9 cellular contexts compared by ENCODE assay signal in genomic region chr11:116931206-116931953, GRCh38.
DNase-seq lines count a peak whose midpoint lies in the region; ATAC-seq and TF ChIP-seq lines count a peak whose summit lies in the region.
"Had no signal": no experiment of that assay in that cellular context is flagged by ENCODE, and none has a peak within 500 bp of the region (broad histone marks: within the 10 kb centered on the region; RNA-seq: fewer than 3 reads in every experiment).

No MANE protein-coding gene starts in this region.

- peak overlapping the region; percentile 92 for H3K27ac Mint-ChIP-seq in activated CD4-positive, alpha-beta T cell treated with anti-CD3 and anti-CD28 coated beads, Interleukin-2, amount 10 ng/mL, durations not matched to agents 7 days and 5 days
- peak overlapping the region; percentile 48 for H3K27ac Mint-ChIP-seq in type B pancreatic cell

- ATAC-seq in left ventricle myocardium superior, result peak; percentile 60
- no peak for ATAC-seq in GM18858 (IDR thresholded peaks at IDR 0.05; ENCODE audit: unreplicated experiment)

- CTCF ChIA-PET in activated CD4-positive, alpha-beta T cell treated with anti-CD3 and anti-CD28 coated beads, Interleukin-2, amount 10 ng/mL, durations not matched to agents 7 days and 5 days (lab: Charles Lee), result interaction anchor here (1.0 to 1.1 kb wide), 2 partner anchors 13 to 82 kb away, joined by 4 read pairs; no protein-coding TSS in a partner anchor

- peaks cover 72% of the 10 kb centered on the region for H3K4me1 Mint-ChIP-seq in activated CD4-positive, alpha-beta T cell treated with anti-CD3 and anti-CD28 coated beads, Interleukin-2, amount 10 ng/mL, durations not matched to agents 7 days and 5 days
- peaks cover 44% of the 10 kb centered on the region for H3K4me1 Mint-ChIP-seq in type B pancreatic cell (ENCODE audit: unreplicated experiment)

- no peak for TF ChIP-seq CTCF in type B pancreatic cell (conservative IDR thresholded peaks at IDR 0.05)

- no peaks in the 10 kb centered on the region for H3K27me3 Mint-ChIP-seq in activated CD4-positive, alpha-beta T cell treated with anti-CD3 and anti-CD28 coated beads, Interleukin-2, amount 10 ng/mL, durations not matched to agents 7 days and 5 days
- H3K27me3 Mint-ChIP-seq in type B pancreatic cell, result no peaks in the 10 kb centered on the region

- intact Hi-C loops in left ventricle myocardium superior (cut with micrococcal nuclease), result no loop called here

- peak overlapping the region; percentile 72 for H3K4me3 Mint-ChIP-seq in activated CD4-positive, alpha-beta T cell treated with anti-CD3 and anti-CD28 coated beads, Interleukin-2, amount 10 ng/mL, durations not matched to agents 7 days and 5 days
- no peak overlapping the region for H3K4me3 Mint-ChIP-seq in type B pancreatic cell

- H3K9me3 Mint-ChIP-seq in activated CD4-positive, alpha-beta T cell treated with anti-CD3 and anti-CD28 coated beads, Interleukin-2, amount 10 ng/mL, durations not matched to agents 7 days and 5 days, result peaks cover 11% of the 10 kb centered on the region
- peaks cover under 1% of the 10 kb centered on the region for H3K9me3 Mint-ChIP-seq in type B pancreatic cell

- DNase-seq in activated effector memory CD4-positive, alpha-beta T cell treated with anti-CD3 and anti-CD28 coated beads, Interleukin-2, amount 50 U/mL, for 16 hours, result peak; percentile 73
- no peak for DNase-seq in activated effector memory CD4-positive, alpha-beta T cell treated with Interleukin-2 at 50 U/mL for 16 hours
- peak; percentile 61 for DNase-seq in activated CD4-positive, alpha-beta T cell treated with anti-CD3 and anti-CD28 coated beads, Interleukin-2, amount 10 ng/mL, durations not matched to agents 7 days and 5 days
- no peak for DNase-seq in left ventricle myocardium superior
- no peak for DNase-seq in type B pancreatic cell (ENCODE audit: extremely low spot score, unreplicated experiment)
- no peak for DNase-seq in DMS79 treated with DMSO at 0.1 percent for 48 hours (lab: John Stamatoyannopoulos, UW)
- no peak for DNase-seq in NCI-H146 treated with DMSO at 0.1 percent for 48 hours (lab: John Stamatoyannopoulos, UW; ENCODE audit: unreplicated experiment)
- DNase-seq: NCI-H446 treated with DMSO at 0.1 percent for 48 hours had no signal

- POLR2A ChIA-PET in activated CD4-positive, alpha-beta T cell treated with anti-CD3 and anti-CD28 coated beads, Interleukin-2, amount 10 ng/mL, durations not matched to agents 7 days and 5 days (lab: Charles Lee), result no interaction called here

- H3K36me3 Mint-ChIP-seq in activated CD4-positive, alpha-beta T cell treated with anti-CD3 and anti-CD28 coated beads, Interleukin-2, amount 10 ng/mL, durations not matched to agents 7 days and 5 days (ENCODE audit: low read depth), result peaks cover 36% of the 10 kb centered on the region
- peaks cover 15% of the 10 kb centered on the region for H3K36me3 Mint-ChIP-seq in type B pancreatic cell

Comparison
In these comparisons a context has a peak if more than half of its experiments do, and no peak if none do; other contexts are left out.
1. DNase-seq: peak in activated effector memory CD4-positive, alpha-beta T cell treated with anti-CD3 and anti-CD28 coated beads, Interleukin-2, amount 50 U/mL, for 16 hours (single experiment) and activated CD4-positive, alpha-beta T cell treated with anti-CD3 and anti-CD28 coated beads, Interleukin-2, amount 10 ng/mL, durations not matched to agents 7 days and 5 days (single experiment); none in activated effector memory CD4-positive, alpha-beta T cell treated with Interleukin-2 at 50 U/mL for 16 hours (single experiment), left ventricle myocardium superior (single experiment), type B pancreatic cell (single experiment), DMS79 treated with DMSO at 0.1 percent for 48 hours (single experiment) and NCI-H146 treated with DMSO at 0.1 percent for 48 hours (single experiment).